ENCODE assay signal across 11 cellular contexts in genomic region chr2:27041708-27042107, GRCh38. TPM values are rescaled to one million over a fixed set of nuclear protein-coding genes. Genes with fewer than 3 reads are reported as not detected.
DNase-seq lines count a peak whose midpoint lies in the region; ATAC-seq and TF ChIP-seq lines count a peak whose summit lies in the region.
"Had no signal": no experiment of that assay in that cellular context is flagged by ENCODE, and none has a peak within 500 bp of the region (broad histone marks: within the 10 kb centered on the region; RNA-seq: fewer than 3 reads in every experiment).

No MANE protein-coding gene starts in this region.

- intact Hi-C loops in natural killer cell (cut with micrococcal nuclease) = no loop called here
- intact Hi-C loops in body of pancreas (cut with DNase I) = no loop called here

- no peak overlapping the region for H3K9ac ChIP-seq in OCI-LY1 (ENCODE audit: low read length)

- H3K9me3 ChIP-seq in CD8-positive, alpha-beta memory T cell (ENCODE audit: low read length) = no peaks in the 10 kb centered on the region
- H3K9me3 ChIP-seq in OCI-LY1 (ENCODE audit: low read length) = no peaks in the 10 kb centered on the region
- H3K9me3 ChIP-seq in body of pancreas = no peaks in the 10 kb centered on the region

- no peak overlapping the region for H2AFZ ChIP-seq in OCI-LY1 (ENCODE audit: low read length)

- no peak for TF ChIP-seq POLR2A in body of pancreas (IDR thresholded peaks at IDR 0.05)

- no peaks in the 10 kb centered on the region for H3K27me3 Mint-ChIP-seq in CD8-positive, alpha-beta memory T cell
- H3K27me3 Mint-ChIP-seq in natural killer cell (ENCODE audit: low read depth in 2 of 2) = no peaks in the 10 kb centered on the region

- H3K79me2 ChIP-seq in OCI-LY1 (ENCODE audit: insufficient read depth, low read length) = no peaks in the 10 kb centered on the region

- TF ChIP-seq CTCF in OCI-LY1 (IDR thresholded peaks at IDR 0.05; ENCODE audit: low read length) (no peak), natural killer cell (IDR thresholded peaks at IDR 0.05) (no peak), body of pancreas (IDR thresholded peaks at IDR 0.05) (no peak)

- H3K4me3 Mint-ChIP-seq in CD8-positive, alpha-beta memory T cell = no peak overlapping the region
- H3K4me3 Mint-ChIP-seq in natural killer cell = no peak overlapping the region

- H3K9me2 ChIP-seq in OCI-LY1 (ENCODE audit: low read depth, low read length) = no peaks in the 10 kb centered on the region

- H3K27ac Mint-ChIP-seq in CD8-positive, alpha-beta memory T cell = peak overlapping the region in 5 of 8 donors; percentile 1 to 56 (median 52)
- H3K27ac Mint-ChIP-seq in natural killer cell = peak overlapping the region; percentile 17 to 68

- CTCF ChIA-PET in CD8-positive, alpha-beta memory T cell (lab: Charles Lee) = no interaction called here

- DNase-seq in CD8-positive, alpha-beta memory T cell = no peak
- DNase-seq in natural killer cell = no peak
- no peak for DNase-seq in body of pancreas
- no peak for DNase-seq in GM03348 (ENCODE audit: low spot score)
- DNase-seq in stimulated activated naive CD4-positive, alpha-beta T cell treated with Interleukin-2 at 50 U/mL for 16 hours (lab: John Stamatoyannopoulos, UW) = no peak
- no peak for DNase-seq in AML-193 (lab: John Stamatoyannopoulos, UW)
- DNase-seq: activated CD8-positive, alpha-beta memory T cell treated with anti-CD3 and anti-CD28 coated beads, Interleukin-2, amount 50 U/mL, for 48 hours; NCI-H1092 had no signal

- no peaks in the 10 kb centered on the region for H3K27me3 ChIP-seq in CD8-positive, alpha-beta memory T cell (ENCODE audit: insufficient read depth, low read length, poor library complexity, severe bottlenecking)
- H3K27me3 ChIP-seq in OCI-LY1 (ENCODE audit: insufficient read depth, low read length) = no peaks in the 10 kb centered on the region
- no peaks in the 10 kb centered on the region for H3K27me3 ChIP-seq in body of pancreas

- H3K4me1 ChIP-seq in CD8-positive, alpha-beta memory T cell (ENCODE audit: insufficient read depth, low read length) = no peaks in the 10 kb centered on the region
- peaks cover 12% of the 10 kb centered on the region for H3K4me1 ChIP-seq in OCI-LY1 (ENCODE audit: insufficient read depth, low read length, severe bottlenecking)
- H3K4me1 ChIP-seq in body of pancreas = peaks cover 9% of the 10 kb centered on the region

- 68 to 73% methylated on average over 5 of the region's 5 CpGs for WGBS in body of pancreas, 2 donors

- ATAC-seq in GM21447 (IDR thresholded peaks at IDR 0.05; ENCODE audit: unreplicated experiment) (peak; percentile 24), natural killer cell (no peak), body of pancreas (no peak)
- ATAC-seq: left lobe of liver had no signal

- no peaks in the 10 kb centered on the region for H3K4me1 Mint-ChIP-seq in CD8-positive, alpha-beta memory T cell
- H3K4me1 Mint-ChIP-seq in natural killer cell = peaks cover 0 to 10% of the 10 kb centered on the region in 2 donors

- POLR2A ChIA-PET in CD8-positive, alpha-beta memory T cell (lab: Charles Lee) = no interaction called here

- peaks cover 40% of the 10 kb centered on the region for H3K36me3 ChIP-seq in CD8-positive, alpha-beta memory T cell (ENCODE audit: insufficient read depth, low read length)
- peaks cover 60% of the 10 kb centered on the region for H3K36me3 ChIP-seq in OCI-LY1 (ENCODE audit: insufficient read depth, low read length)
- H3K36me3 ChIP-seq in body of pancreas (replicated peaks in 1 of 2; ENCODE audit: insufficient read depth in 1 of 2, low read depth in 2 of 2) = peaks cover 29 to 34% of the 10 kb centered on the region in 2 donors

- H3K9me3 Mint-ChIP-seq in CD8-positive, alpha-beta memory T cell = no peaks in the 10 kb centered on the region
- no peaks in the 10 kb centered on the region for H3K9me3 Mint-ChIP-seq in natural killer cell

- H3K4me2 ChIP-seq in OCI-LY1 (ENCODE audit: low read length) = no peak overlapping the region

- H3K27ac ChIP-seq in CD8-positive, alpha-beta memory T cell (ENCODE audit: low read depth, low read length) = no peak overlapping the region
- peak overlapping the region; percentile 45 for H3K27ac ChIP-seq in OCI-LY1 (ENCODE audit: low read depth, low read length, poor library complexity, severe bottlenecking)
- no peak overlapping the region for H3K27ac ChIP-seq in body of pancreas

- H3K4me3 ChIP-seq in CD8-positive, alpha-beta memory T cell (ENCODE audit: low read length) = no peak overlapping the region
- H3K4me3 ChIP-seq in OCI-LY1 (ENCODE audit: low read depth, low read length, poor library complexity, severe bottlenecking) (no peak overlapping the region), body of pancreas (no peak overlapping the region)

- no peaks in the 10 kb centered on the region for H3F3A ChIP-seq in OCI-LY1 (ENCODE audit: insufficient read depth, low read length)

- no peaks in the 10 kb centered on the region for H4K20me1 ChIP-seq in OCI-LY1 (ENCODE audit: insufficient read depth, low read length)

- H3K36me3 Mint-ChIP-seq in CD8-positive, alpha-beta memory T cell = peaks cover 3 to 55% (median 6%) of the 10 kb centered on the region in 3 donors
- H3K36me3 Mint-ChIP-seq in natural killer cell = peaks cover 11% of the 10 kb centered on the region

RNA-seq across cellular contexts. Expression of gene TMEM214, which starts 8.9 kb away (rescaled TPM):
- 10 to 100 TPM; 67.6 to 71.7 TPM for total RNA-seq in CD8-positive, alpha-beta memory T cell
- 36.3 TPM for polyA plus RNA-seq in CD8-positive, alpha-beta memory T cell
- total RNA-seq in natural killer cell (10 to 100 TPM; 64.9 to 81.1 (median 79.2) TPM), body of pancreas (100 to 1,000 TPM in 1 of 2 donors, 10 to 100 TPM in 1; 59.9 to 119 TPM)

RNA-seq across cellular contexts. Expression of gene AGBL5, which starts 9.8 kb away (rescaled TPM):
- 10 to 100 TPM; 16.0 to 17.3 TPM for total RNA-seq in CD8-positive, alpha-beta memory T cell
- 11.5 TPM for polyA plus RNA-seq in CD8-positive, alpha-beta memory T cell
- total RNA-seq in natural killer cell (10 to 100 TPM in 2 of 3 donors, 1 to 10 TPM in 1; 10.0 to 12.0 (median 10.8) TPM), body of pancreas (10 to 100 TPM in 1 of 2 donors, 1 to 10 TPM in 1; 5.6 to 12.2 TPM)

RNA-seq across cellular contexts. Expression of gene OST4, which starts 29.7 kb away (rescaled TPM):
- 100 to 1,000 TPM; 346 to 353 TPM for total RNA-seq in CD8-positive, alpha-beta memory T cell
- polyA plus RNA-seq in CD8-positive, alpha-beta memory T cell = 907 TPM
- total RNA-seq in natural killer cell (100 to 1,000 TPM; 178 to 207 (median 192) TPM), body of pancreas (100 to 1,000 TPM; 103 to 129 TPM)

RNA-seq across cellular contexts. Expression of gene EMILIN1, which starts 36.7 kb away (rescaled TPM):
- total RNA-seq in CD8-positive, alpha-beta memory T cell = under 1 TPM; 0.79 to 0.89 TPM
- 0.85 TPM for polyA plus RNA-seq in CD8-positive, alpha-beta memory T cell
- total RNA-seq in natural killer cell (under 1 TPM; 0.31 to 0.78 (median 0.41) TPM), body of pancreas (10 to 100 TPM; 21.8 to 24.1 TPM)

RNA-seq across cellular contexts. Expression of gene KHK, which starts 44.9 kb away (rescaled TPM):
- 10 to 100 TPM; 14.5 to 17.8 TPM for total RNA-seq in CD8-positive, alpha-beta memory T cell
- polyA plus RNA-seq in CD8-positive, alpha-beta memory T cell = 6.5 TPM
- total RNA-seq in natural killer cell (1 to 10 TPM; 3.7 to 4.0 (median 3.8) TPM), body of pancreas (1 to 10 TPM; 4.2 to 7.3 TPM)
